In the genomic region with DNA sequence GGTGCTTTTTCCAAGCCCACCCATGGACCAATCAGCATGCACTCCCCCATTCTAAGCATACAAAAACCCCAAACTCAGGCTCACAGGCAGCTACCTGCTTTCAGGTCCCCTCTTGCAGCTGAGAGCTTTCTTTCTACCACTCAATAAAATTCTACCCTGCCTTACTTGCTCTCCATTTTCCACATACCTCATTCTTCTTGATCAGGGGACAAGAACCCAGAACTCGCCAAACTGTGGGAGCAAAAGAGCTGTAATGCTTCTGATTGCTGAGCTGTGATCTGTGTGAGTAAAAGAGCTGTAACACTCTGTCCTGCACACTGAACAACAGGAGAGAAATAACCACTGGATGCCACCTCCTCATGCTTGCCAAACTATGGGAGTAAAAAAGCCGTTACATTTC, we compare ENCODE assay signal across 27 cellular contexts.
"Had no signal": no experiment of that assay in that cellular context is flagged by ENCODE, and none has a peak within 500 bp of the region (broad histone marks: within the 10 kb centered on the region; RNA-seq: fewer than 3 reads in every experiment).

No MANE protein-coding gene starts in this region.

- H3K27me3 ChIP-seq: ascending aorta, cardiac muscle cell had no signal

- H3K4me1 ChIP-seq: ascending aorta had no signal

- H3K36me3 ChIP-seq: ascending aorta, cardiac muscle cell, WERI-Rb-1 had no signal

- H3K27ac ChIP-seq: ascending aorta, cardiac muscle cell, WERI-Rb-1 had no signal

- H3K4me3 ChIP-seq: ascending aorta, cardiac muscle cell had no signal

- DNase-seq: activated CD4-positive, alpha-beta memory T cell treated with anti-CD3 and anti-CD28 coated beads, Interleukin-2, amount 10 ng/mL, durations not matched to agents 7 days and 5 days; activated CD4-positive, alpha-beta T cell treated with anti-CD3 and anti-CD28 coated beads for 1 hour; activated CD4-positive, alpha-beta T cell treated with anti-CD3 and anti-CD28 coated beads for 36 hours; activated CD4-positive, alpha-beta T cell treated with anti-CD3 and anti-CD28 coated beads for 48 hours; activated CD4-positive, alpha-beta T cell treated with anti-CD3 and anti-CD28 coated beads, Interleukin-2, amount 10 ng/mL, durations not matched to agents 7 days and 5 days; activated CD4-positive, alpha-beta T cell treated with anti-CD3 and anti-CD28 coated beads, Interleukin-2, amount 50 U/mL, for 48 hours; activated CD4-positive, CD25-positive, alpha-beta regulatory T cell; activated CD8-positive, alpha-beta memory T cell treated with anti-CD3 and anti-CD28 coated beads for 24 hours; activated CD8-positive, alpha-beta memory T cell treated with anti-CD3 and anti-CD28 coated beads, Interleukin-2, amount 10 ng/mL, durations not matched to agents 7 days and 5 days; activated CD8-positive, alpha-beta memory T cell treated with anti-CD3 and anti-CD28 coated beads, Interleukin-2, amount 50 U/mL, for 48 hours; activated CD8-positive, alpha-beta T cell treated with anti-CD3 and anti-CD28 coated beads, Interleukin-2, amount 10 ng/mL, durations not matched to agents 7 days and 5 days; activated effector memory CD4-positive, alpha-beta T cell treated with Interleukin-2 at 50 U/mL for 16 hours; activated gamma-delta T cell; activated naive CD4-positive, alpha-beta T cell treated with anti-CD3 and anti-CD28 coated beads, Interleukin-2, amount 10 ng/mL, durations not matched to agents 7 days and 5 days; activated naive CD4-positive, alpha-beta T cell treated with Interleukin-2 at 50 U/mL for 16 hours; activated naive CD8-positive, alpha-beta T cell treated with anti-CD3 and anti-CD28 coated beads, Interleukin-2, amount 10 ng/mL, durations not matched to agents 7 days and 5 days; activated naive CD8-positive, alpha-beta T cell treated with anti-CD3 and anti-CD28 coated beads, Interleukin-2, amount 50 U/mL, for 24 hours; activated T-cell treated with anti-CD3 and anti-CD28 coated beads, Interleukin-2, amount 50 U/mL, for 24 hours; activated T-cell treated with anti-CD3 and anti-CD28 coated beads, Interleukin-2, amount 50 U/mL, for 48 hours; amygdala; anterior cingulate cortex; caudate nucleus; T-helper 2 cell; T-helper 9 cell; WERI-Rb-1 had no signal
